Comparison of ENCODE assay signal across 8 cellular contexts in the genomic region with DNA sequence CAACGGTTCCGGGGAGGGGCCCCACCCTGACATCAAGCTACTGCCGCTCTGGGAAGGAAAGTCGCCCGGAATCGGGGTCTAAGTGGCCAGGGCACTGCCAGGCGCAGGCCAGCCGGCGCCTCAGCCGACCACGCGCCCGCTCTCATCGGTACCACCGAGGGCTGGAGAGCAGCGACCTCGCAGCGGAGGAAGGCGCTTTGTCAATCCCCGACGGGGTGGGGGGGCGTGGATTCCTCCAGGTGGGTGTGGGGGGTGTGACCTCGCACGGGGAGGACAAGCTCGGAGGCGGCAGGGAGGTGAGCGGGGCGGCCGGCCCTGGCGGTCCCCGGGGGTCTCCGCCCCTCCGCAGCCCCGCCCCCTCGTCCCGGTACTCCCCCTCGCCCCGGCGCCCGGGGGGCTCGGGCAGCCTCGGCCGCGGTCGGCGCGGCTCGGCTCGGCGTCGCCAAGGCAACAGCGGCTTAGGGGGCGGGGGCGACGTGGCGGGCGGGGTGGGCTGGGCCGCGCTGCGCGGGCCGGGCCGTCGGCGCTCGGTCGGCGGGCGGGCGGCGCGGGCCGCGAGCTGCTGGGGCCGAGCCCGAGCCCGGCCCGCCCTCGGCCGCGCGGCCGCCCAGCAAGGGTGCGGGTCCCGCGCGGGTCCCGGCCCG. TPM values are rescaled to one million over a fixed set of nuclear protein-coding genes. Genes with fewer than 3 reads are reported as not detected.
A peak's percentile ranks its signal among the peaks of the same experiment; 100 is the strongest.
DNase-seq lines count a peak whose midpoint lies in the region; ATAC-seq and TF ChIP-seq lines count a peak whose summit lies in the region.

No MANE protein-coding gene starts in this region.

- ATAC-seq in T-helper 17 cell (no peak), HG03460 (IDR thresholded peaks at IDR 0.05; ENCODE audit: unreplicated experiment) (no peak)

- H3K4me1 ChIP-seq in Caco-2 (peaks cover 9% of the 10 kb centered on the region; the same call in 1 of the 2 replicates), cardiac muscle cell (ENCODE audit: low read depth) (peaks cover 7% of the 10 kb centered on the region), skeletal muscle satellite cell (ENCODE audit: control insufficient read depth, insufficient read depth, low read length) (peaks cover 24% of the 10 kb centered on the region)

- peak overlapping the region; percentile 77 for H3K9ac ChIP-seq in skeletal muscle satellite cell (ENCODE audit: low read depth, low read length)

- H3K4me1 Mint-ChIP-seq in Caco-2 (ENCODE audit: low read depth, unreplicated experiment) (no peaks in the 10 kb centered on the region), T-helper 17 cell (peaks cover 10% of the 10 kb centered on the region)

- intact Hi-C loops in Caco-2 (cut with micrococcal nuclease; ENCODE audit: unreplicated experiment): loop anchor here (5.0 kb wide), 1 partner anchor 151 kb away; no protein-coding TSS in a partner anchor

- H3K27me3 ChIP-seq in Caco-2 (replicated peaks; ENCODE audit: control insufficient read depth, insufficient read depth, low read length): no peaks in the 10 kb centered on the region
- H3K27me3 ChIP-seq in cardiac muscle cell: no peaks in the 10 kb centered on the region
- no peaks in the 10 kb centered on the region for H3K27me3 ChIP-seq in skeletal muscle satellite cell (ENCODE audit: control insufficient read depth, insufficient read depth, low read length)

- H3K36me3 ChIP-seq in Caco-2 (ENCODE audit: control insufficient read depth, insufficient read depth, low read length): no peaks in the 10 kb centered on the region
- no peaks in the 10 kb centered on the region for H3K36me3 ChIP-seq in cardiac muscle cell
- H3K36me3 ChIP-seq in skeletal muscle satellite cell (ENCODE audit: insufficient read depth, low read length): no peaks in the 10 kb centered on the region

- DNase-seq in Caco-2: peak in 1 of 2 experiments; percentile 40
- no peak for DNase-seq in HFF-Myc (ENCODE audit: extremely low read depth, low read depth)
- DNase-seq in T-helper 17 cell: no peak
- peak; percentile 48 to 82 for DNase-seq in cardiac muscle cell (ENCODE audit: low read depth in 1 of 2, low spot score in 1 of 2)
- no peak for DNase-seq in middle frontal gyrus (ENCODE audit: extremely low spot score, low spot score)
- DNase-seq in activated CD4-positive, alpha-beta T cell treated with anti-CD3 and anti-CD28 coated beads, Interleukin-2, amount 50 U/mL, for 4 hours: no peak

- H3K27me3 Mint-ChIP-seq in Caco-2 (ENCODE audit: insufficient read depth, unreplicated experiment): no peaks in the 10 kb centered on the region
- peaks cover 50% of the 10 kb centered on the region for H3K27me3 Mint-ChIP-seq in T-helper 17 cell

- CTCF ChIA-PET in Caco-2 (lab: Charles Lee): interaction anchor here (0.6 to 1.0 kb wide), 3 partner anchors 12 to 1191 kb away, joined by 3 to 5 read pairs (median 3); no protein-coding TSS in a partner anchor

- TF ChIP-seq CTCF in Caco-2 (IDR thresholded peaks at IDR 0.05; ENCODE audit: insufficient read depth in 1 of 2, low read depth in 1 of 2, low read length in 1 of 2, severe bottlenecking in 1 of 2, unreplicated experiment in 1 of 2) (no peak), HFF-Myc (IDR thresholded peaks at IDR 0.05; ENCODE audit: low read depth, low read length, missing control alignments) (no peak), cardiac muscle cell (IDR thresholded peaks at IDR 0.05; ENCODE audit: low read depth, low read length) (no peak)

- H3K27ac Mint-ChIP-seq in Caco-2 (ENCODE audit: unreplicated experiment) (no peak overlapping the region), T-helper 17 cell (no peak overlapping the region)

- H3K4me3 ChIP-seq in Caco-2 (ENCODE audit: low read depth, low read length): peak overlapping the region; percentile 50
- H3K4me3 ChIP-seq in HFF-Myc (replicated peaks; ENCODE audit: low read depth, low read length): peak overlapping the region; percentile 81
- peak overlapping the region; percentile 26 for H3K4me3 ChIP-seq in cardiac muscle cell
- peak overlapping the region; percentile 79 for H3K4me3 ChIP-seq in skeletal muscle satellite cell (ENCODE audit: low read length)

- no peaks in the 10 kb centered on the region for H3K36me3 Mint-ChIP-seq in Caco-2 (ENCODE audit: insufficient read depth, unreplicated experiment)
- H3K36me3 Mint-ChIP-seq in T-helper 17 cell (ENCODE audit: low read depth): peaks cover 4% of the 10 kb centered on the region

- H3K27ac ChIP-seq in cardiac muscle cell: no peak overlapping the region

- no TSS peak for BruUV-seq in Caco-2 (replicated peaks; lab: Mats Ljungman, UMichigan)

- H3K4me3 Mint-ChIP-seq in Caco-2 (ENCODE audit: unreplicated experiment) (peak overlapping the region; percentile 65), T-helper 17 cell (peak overlapping the region; percentile 56)

- no peaks in the 10 kb centered on the region for H3K9me3 Mint-ChIP-seq in Caco-2 (ENCODE audit: unreplicated experiment)

- H3K9me3 ChIP-seq in Caco-2 (no peaks in the 10 kb centered on the region), T-helper 17 cell (ENCODE audit: control insufficient read depth, low read length, poor library complexity, severe bottlenecking) (no peaks in the 10 kb centered on the region), cardiac muscle cell (ENCODE audit: low read depth) (no peaks in the 10 kb centered on the region), skeletal muscle satellite cell (replicated peaks; ENCODE audit: low read length) (no peaks in the 10 kb centered on the region)

- POLR2A ChIA-PET in Caco-2 (lab: Charles Lee): interaction anchor here (0.7 kb wide), 1 partner anchor 37 kb away, joined by 3 read pairs; no protein-coding TSS in a partner anchor

- peak overlapping the region; percentile 85 for H3K4me2 ChIP-seq in skeletal muscle satellite cell (ENCODE audit: low read length)

RNA-seq across cellular contexts. Expression of gene DAB2IP, which starts 47.3 kb away (rescaled TPM):
- total RNA-seq in Caco-2 (2022) (18.0 and 26.0 TPM in 2 replicates), T-helper 17 cell (not detected), cardiac muscle cell (105 TPM in 2 replicates)
- 25.7 and 31.7 TPM in 2 replicates for polyA plus RNA-seq in cardiac muscle cell
- 1.5 and 2.0 TPM in 2 replicates for total RNA-seq in skeletal muscle satellite cell (2012; rRNA removed)

Comparison
In these comparisons a context has a peak if more than half of its experiments do, and no peak if none do; other contexts are left out.
1. DNase-seq: peak in cardiac muscle cell (2 of 2); none in HFF-Myc (single experiment), T-helper 17 cell (0 of 3), middle frontal gyrus (single experiment) and activated CD4-positive, alpha-beta T cell treated with anti-CD3 and anti-CD28 coated beads, Interleukin-2, amount 50 U/mL, for 4 hours (0 of 2).
2. H3K4me3 ChIP-seq: peak in every context shown above with its lines; median percentile 81 in HFF-Myc; 79 in skeletal muscle satellite cell; 50 in Caco-2; 26 in cardiac muscle cell.
3. RNA of gene DAB2IP, which starts 47.3 kb away (total RNA-seq): 105 TPM in cardiac muscle cell and 18.0 to 26.0 TPM in Caco-2; not detected in T-helper 17 cell; every median in the first group is over 10 times any median in the second.